Comparison of ENCODE assay signal across 2 cellular contexts in the genomic region with DNA sequence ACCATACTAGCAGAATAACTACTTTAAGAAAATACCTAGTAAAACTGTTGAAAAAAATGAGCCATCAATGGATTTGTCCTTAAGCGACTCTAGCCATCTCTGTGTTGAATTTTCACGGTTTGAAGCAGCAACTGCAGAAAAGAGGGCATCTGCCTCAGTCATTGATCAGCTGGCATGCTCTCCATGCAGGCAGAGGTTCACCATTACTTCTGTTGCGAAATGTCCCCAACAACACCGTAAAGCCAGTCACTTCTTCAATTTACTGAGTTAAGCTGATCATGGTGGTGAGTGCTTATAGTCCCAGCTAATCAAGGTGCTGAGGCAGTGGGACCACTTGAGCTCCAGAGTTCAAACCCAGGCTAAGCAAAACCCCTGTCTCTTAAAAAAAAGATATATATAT.
TF ChIP-seq lines count a peak whose summit lies in the region.

No MANE protein-coding gene starts in this region.

TF ChIP-seq in K562, 482 proteins besides CTCF, POLR2A, EP300 and RAD21:
- TF ChIP-seq CEBPB (tag; IDR thresholded peaks at IDR 0.05) (peak; percentile 29; the same call in 1 of the 2 replicates), ZNF274 (IDR thresholded peaks at IDR 0.05; ENCODE audit: borderline replicate concordance, low read depth, low read length) (no peak)
TF ChIP-seq in K562: peak in this region for 1.

TF ChIP-seq in HepG2, 621 proteins besides CTCF, POLR2A, EP300 and RAD21:
- TF ChIP-seq RFX1 (IDR thresholded peaks at IDR 0.05): no peak
- TF ChIP-seq CEBPB (IDR thresholded peaks at IDR 0.05; ENCODE audit: borderline replicate concordance, low read depth, low read length): peak; percentile 22; the same call in 1 of the 2 replicates
- TF ChIP-seq, protein P1, sequence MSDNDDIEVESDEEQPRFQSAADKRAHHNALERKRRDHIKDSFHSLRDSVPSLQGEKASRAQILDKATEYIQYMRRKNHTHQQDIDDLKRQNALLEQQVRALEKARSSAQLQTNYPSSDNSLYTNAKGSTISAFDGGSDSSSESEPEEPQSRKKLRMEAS (IDR thresholded peaks at IDR 0.05): no peak
- TF ChIP-seq, protein P2, sequence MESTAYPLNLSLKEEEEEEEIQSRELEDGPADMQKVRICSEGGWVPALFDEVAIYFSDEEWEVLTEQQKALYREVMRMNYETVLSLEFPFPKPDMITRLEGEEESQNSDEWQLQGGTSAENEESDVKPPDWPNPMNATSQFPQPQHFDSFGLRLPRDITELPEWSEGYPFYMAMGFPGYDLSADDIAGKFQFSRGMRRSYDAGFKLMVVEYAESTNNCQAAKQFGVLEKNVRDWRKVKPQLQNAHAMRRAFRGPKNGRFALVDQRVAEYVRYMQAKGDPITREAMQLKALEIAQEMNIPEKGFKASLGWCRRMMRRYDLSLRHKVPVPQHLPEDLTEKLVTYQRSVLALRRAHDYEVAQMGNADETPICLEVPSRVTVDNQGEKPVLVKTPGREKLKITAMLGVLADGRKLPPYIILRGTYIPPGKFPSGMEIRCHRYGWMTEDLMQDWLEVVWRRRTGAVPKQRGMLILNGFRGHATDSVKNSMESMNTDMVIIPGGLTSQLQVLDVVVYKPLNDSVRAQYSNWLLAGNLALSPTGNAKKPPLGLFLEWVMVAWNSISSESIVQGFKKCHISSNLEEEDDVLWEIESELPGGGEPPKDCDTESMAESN (CRISPR knock-in tag; conservative IDR thresholded peaks at IDR 0.05): no peak
- TF ChIP-seq, protein P3, sequence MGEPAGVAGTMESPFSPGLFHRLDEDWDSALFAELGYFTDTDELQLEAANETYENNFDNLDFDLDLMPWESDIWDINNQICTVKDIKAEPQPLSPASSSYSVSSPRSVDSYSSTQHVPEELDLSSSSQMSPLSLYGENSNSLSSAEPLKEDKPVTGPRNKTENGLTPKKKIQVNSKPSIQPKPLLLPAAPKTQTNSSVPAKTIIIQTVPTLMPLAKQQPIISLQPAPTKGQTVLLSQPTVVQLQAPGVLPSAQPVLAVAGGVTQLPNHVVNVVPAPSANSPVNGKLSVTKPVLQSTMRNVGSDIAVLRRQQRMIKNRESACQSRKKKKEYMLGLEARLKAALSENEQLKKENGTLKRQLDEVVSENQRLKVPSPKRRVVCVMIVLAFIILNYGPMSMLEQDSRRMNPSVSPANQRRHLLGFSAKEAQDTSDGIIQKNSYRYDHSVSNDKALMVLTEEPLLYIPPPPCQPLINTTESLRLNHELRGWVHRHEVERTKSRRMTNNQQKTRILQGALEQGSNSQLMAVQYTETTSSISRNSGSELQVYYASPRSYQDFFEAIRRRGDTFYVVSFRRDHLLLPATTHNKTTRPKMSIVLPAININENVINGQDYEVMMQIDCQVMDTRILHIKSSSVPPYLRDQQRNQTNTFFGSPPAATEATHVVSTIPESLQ (CRISPR knock-in tag; conservative IDR thresholded peaks at IDR 0.05): no peak
